Comparison of ENCODE assay signal across 2 cellular contexts in the genomic region with DNA sequence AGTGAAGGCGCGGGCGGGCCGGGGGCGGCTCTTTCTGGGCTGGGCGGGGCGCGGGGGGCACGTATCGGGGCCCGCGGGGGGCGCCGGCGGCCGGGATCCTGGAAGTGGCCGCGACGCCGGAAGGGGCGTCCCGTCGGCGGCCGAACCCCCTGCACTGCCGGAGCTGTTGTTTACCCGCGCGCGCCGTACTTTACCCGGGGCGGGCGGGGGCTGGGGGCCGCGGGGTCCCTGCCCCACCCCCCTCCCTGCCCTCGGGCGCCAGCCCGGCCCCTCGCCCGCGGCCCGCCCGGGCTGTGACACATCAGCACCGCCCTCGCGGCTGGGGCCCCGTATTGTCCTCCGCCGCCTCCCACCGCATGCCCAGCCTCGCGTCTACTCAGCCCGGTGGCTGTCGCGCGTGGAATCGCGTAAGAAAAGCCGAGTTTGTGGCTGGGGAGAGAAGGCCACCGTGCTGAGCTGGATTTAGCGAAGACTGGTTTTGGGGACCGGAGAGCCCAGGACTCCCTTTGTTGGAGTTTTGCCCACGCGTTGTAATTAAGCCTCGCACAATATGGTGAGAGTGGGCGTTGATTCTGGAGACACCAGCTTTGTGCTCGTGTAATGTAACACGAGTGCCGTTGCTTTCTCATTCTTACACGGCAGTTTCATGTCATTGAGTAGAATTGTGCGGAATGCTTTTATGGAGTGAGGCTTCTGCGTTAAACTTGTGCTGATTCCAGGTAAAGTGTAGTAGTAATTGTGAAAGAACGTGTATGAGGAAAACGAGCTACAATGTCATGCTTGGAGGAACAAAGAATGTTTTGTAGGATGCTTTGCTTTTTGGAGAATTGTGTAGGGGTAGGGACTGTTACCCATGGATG.
TF ChIP-seq lines count a peak whose summit lies in the region.

No MANE protein-coding gene starts in this region.

TF ChIP-seq in HEK293, 187 proteins besides CTCF, POLR2A, EP300 and RAD21 (continued from another document):
- TF ChIP-seq, protein P1, sequence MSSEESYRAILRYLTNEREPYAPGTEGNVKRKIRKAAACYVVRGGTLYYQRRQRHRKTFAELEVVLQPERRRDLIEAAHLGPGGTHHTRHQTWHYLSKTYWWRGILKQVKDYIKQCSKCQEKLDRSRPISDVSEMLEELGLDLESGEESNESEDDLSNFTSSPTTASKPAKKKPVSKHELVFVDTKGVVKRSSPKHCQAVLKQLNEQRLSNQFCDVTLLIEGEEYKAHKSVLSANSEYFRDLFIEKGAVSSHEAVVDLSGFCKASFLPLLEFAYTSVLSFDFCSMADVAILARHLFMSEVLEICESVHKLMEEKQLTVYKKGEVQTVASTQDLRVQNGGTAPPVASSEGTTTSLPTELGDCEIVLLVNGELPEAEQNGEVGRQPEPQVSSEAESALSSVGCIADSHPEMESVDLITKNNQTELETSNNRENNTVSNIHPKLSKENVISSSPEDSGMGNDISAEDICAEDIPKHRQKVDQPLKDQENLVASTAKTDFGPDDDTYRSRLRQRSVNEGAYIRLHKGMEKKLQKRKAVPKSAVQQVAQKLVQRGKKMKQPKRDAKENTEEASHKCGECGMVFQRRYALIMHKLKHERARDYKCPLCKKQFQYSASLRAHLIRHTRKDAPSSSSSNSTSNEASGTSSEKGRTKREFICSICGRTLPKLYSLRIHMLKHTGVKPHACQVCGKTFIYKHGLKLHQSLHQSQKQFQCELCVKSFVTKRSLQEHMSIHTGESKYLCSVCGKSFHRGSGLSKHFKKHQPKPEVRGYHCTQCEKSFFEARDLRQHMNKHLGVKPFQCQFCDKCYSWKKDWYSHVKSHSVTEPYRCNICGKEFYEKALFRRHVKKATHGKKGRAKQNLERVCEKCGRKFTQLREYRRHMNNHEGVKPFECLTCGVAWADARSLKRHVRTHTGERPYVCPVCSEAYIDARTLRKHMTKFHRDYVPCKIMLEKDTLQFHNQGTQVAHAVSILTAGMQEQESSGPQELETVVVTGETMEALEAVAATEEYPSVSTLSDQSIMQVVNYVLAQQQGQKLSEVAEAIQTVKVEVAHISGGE (tag by site-specific recombination; conservative IDR thresholded peaks at IDR 0.05; ENCODE audit: low read depth): peak; percentile 39; the same call in 1 of the 2 replicates
- no peak; the same call in 1 of the 2 replicates for TF ChIP-seq ZNF324 (tag by site-specific recombination; IDR thresholded peaks at IDR 0.05)
- TF ChIP-seq KLF1 (tag by site-specific recombination; IDR thresholded peaks at IDR 0.05): peak; percentile 59
- TF ChIP-seq ZNF660 (tag by site-specific recombination; IDR thresholded peaks at IDR 0.05): 0 out of 2 replicates have a peak, but pooled peaks have one; percentile 9
- TF ChIP-seq, protein P2, sequence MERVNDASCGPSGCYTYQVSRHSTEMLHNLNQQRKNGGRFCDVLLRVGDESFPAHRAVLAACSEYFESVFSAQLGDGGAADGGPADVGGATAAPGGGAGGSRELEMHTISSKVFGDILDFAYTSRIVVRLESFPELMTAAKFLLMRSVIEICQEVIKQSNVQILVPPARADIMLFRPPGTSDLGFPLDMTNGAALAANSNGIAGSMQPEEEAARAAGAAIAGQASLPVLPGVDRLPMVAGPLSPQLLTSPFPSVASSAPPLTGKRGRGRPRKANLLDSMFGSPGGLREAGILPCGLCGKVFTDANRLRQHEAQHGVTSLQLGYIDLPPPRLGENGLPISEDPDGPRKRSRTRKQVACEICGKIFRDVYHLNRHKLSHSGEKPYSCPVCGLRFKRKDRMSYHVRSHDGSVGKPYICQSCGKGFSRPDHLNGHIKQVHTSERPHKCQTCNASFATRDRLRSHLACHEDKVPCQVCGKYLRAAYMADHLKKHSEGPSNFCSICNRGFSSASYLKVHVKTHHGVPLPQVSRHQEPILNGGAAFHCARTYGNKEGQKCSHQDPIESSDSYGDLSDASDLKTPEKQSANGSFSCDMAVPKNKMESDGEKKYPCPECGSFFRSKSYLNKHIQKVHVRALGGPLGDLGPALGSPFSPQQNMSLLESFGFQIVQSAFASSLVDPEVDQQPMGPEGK (tag by site-specific recombination; IDR thresholded peaks at IDR 0.05): peak; percentile 15; the same call in 1 of the 2 replicates
- TF ChIP-seq, protein P3, sequence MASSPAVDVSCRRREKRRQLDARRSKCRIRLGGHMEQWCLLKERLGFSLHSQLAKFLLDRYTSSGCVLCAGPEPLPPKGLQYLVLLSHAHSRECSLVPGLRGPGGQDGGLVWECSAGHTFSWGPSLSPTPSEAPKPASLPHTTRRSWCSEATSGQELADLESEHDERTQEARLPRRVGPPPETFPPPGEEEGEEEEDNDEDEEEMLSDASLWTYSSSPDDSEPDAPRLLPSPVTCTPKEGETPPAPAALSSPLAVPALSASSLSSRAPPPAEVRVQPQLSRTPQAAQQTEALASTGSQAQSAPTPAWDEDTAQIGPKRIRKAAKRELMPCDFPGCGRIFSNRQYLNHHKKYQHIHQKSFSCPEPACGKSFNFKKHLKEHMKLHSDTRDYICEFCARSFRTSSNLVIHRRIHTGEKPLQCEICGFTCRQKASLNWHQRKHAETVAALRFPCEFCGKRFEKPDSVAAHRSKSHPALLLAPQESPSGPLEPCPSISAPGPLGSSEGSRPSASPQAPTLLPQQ (tag by site-specific recombination; IDR thresholded peaks at IDR 0.05): peak; percentile 40
- TF ChIP-seq TCF7L2 (IDR thresholded peaks at IDR 0.05; ENCODE audit: borderline replicate concordance, low read depth, low read length): no peak
- no peak for TF ChIP-seq ZNF561 (tag by site-specific recombination; IDR thresholded peaks at IDR 0.05; ENCODE audit: borderline replicate concordance)
- TF ChIP-seq ZBTB21 (tag by site-specific recombination; IDR thresholded peaks at IDR 0.05): no peak
- TF ChIP-seq, protein P4, sequence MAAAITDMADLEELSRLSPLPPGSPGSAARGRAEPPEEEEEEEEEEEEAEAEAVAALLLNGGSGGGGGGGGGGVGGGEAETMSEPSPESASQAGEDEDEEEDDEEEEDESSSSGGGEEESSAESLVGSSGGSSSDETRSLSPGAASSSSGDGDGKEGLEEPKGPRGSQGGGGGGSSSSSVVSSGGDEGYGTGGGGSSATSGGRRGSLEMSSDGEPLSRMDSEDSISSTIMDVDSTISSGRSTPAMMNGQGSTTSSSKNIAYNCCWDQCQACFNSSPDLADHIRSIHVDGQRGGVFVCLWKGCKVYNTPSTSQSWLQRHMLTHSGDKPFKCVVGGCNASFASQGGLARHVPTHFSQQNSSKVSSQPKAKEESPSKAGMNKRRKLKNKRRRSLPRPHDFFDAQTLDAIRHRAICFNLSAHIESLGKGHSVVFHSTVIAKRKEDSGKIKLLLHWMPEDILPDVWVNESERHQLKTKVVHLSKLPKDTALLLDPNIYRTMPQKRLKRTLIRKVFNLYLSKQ (tag by site-specific recombination; IDR thresholded peaks at IDR 0.05; ENCODE audit: borderline replicate concordance): no peak
- peak; percentile 98 for TF ChIP-seq EGR2 (tag by site-specific recombination; IDR thresholded peaks at IDR 0.05; ENCODE audit: low read depth)
- TF ChIP-seq ZSCAN30 (tag by site-specific recombination; IDR thresholded peaks at IDR 0.05): no peak
- no peak for TF ChIP-seq ZNF112 (tag by site-specific recombination; IDR thresholded peaks at IDR 0.05)

TF ChIP-seq in HepG2, 621 proteins besides CTCF, POLR2A, EP300 and RAD21 (continued from another document and continues in another):
- TF ChIP-seq, protein P5, sequence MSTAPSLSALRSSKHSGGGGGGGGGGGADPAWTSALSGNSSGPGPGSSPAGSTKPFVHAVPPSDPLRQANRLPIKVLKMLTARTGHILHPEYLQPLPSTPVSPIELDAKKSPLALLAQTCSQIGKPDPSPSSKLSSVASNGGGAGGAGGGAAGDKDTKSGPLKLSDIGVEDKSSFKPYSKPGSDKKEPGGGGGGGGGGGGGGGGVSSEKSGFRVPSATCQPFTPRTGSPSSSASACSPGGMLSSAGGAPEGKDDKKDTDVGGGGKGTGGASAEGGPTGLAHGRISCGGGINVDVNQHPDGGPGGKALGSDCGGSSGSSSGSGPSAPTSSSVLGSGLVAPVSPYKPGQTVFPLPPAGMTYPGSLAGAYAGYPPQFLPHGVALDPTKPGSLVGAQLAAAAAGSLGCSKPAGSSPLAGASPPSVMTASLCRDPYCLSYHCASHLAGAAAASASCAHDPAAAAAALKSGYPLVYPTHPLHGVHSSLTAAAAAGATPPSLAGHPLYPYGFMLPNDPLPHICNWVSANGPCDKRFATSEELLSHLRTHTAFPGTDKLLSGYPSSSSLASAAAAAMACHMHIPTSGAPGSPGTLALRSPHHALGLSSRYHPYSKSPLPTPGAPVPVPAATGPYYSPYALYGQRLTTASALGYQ (CRISPR knock-in tag; IDR thresholded peaks at IDR 0.05): no peak
- TF ChIP-seq HDAC6 (IDR thresholded peaks at IDR 0.05; ENCODE audit: low read depth, low read length): no peak
- TF ChIP-seq, protein P6, sequence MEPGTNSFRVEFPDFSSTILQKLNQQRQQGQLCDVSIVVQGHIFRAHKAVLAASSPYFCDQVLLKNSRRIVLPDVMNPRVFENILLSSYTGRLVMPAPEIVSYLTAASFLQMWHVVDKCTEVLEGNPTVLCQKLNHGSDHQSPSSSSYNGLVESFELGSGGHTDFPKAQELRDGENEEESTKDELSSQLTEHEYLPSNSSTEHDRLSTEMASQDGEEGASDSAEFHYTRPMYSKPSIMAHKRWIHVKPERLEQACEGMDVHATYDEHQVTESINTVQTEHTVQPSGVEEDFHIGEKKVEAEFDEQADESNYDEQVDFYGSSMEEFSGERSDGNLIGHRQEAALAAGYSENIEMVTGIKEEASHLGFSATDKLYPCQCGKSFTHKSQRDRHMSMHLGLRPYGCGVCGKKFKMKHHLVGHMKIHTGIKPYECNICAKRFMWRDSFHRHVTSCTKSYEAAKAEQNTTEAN (CRISPR knock-in tag; conservative IDR thresholded peaks at IDR 0.05): 0 out of 2 replicates have a peak, but pooled peaks have one; percentile 25
- TF ChIP-seq, protein P7, sequence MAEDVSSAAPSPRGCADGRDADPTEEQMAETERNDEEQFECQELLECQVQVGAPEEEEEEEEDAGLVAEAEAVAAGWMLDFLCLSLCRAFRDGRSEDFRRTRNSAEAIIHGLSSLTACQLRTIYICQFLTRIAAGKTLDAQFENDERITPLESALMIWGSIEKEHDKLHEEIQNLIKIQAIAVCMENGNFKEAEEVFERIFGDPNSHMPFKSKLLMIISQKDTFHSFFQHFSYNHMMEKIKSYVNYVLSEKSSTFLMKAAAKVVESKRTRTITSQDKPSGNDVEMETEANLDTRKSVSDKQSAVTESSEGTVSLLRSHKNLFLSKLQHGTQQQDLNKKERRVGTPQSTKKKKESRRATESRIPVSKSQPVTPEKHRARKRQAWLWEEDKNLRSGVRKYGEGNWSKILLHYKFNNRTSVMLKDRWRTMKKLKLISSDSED (CRISPR knock-in tag; IDR thresholded peaks at IDR 0.05): no peak
- peak; percentile 70; the same call in 1 of the 2 replicates for TF ChIP-seq ZNF160 (CRISPR knock-in tag; IDR thresholded peaks at IDR 0.05)
- TF ChIP-seq, protein P8, sequence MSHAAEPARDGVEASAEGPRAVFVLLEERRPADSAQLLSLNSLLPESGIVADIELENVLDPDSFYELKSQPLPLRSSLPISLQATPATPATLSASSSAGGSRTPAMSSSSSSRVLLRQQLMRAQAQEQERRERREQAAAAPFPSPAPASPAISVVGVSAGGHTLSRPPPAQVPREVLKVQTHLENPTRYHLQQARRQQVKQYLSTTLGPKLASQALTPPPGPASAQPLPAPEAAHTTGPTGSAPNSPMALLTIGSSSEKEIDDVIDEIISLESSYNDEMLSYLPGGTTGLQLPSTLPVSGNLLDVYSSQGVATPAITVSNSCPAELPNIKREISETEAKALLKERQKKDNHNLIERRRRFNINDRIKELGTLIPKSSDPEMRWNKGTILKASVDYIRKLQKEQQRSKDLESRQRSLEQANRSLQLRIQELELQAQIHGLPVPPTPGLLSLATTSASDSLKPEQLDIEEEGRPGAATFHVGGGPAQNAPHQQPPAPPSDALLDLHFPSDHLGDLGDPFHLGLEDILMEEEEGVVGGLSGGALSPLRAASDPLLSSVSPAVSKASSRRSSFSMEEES (CRISPR knock-in tag; IDR thresholded peaks at IDR 0.05): 0 out of 2 replicates have a peak, but pooled peaks have one; percentile 33
- TF ChIP-seq NR2F6 (IDR thresholded peaks at IDR 0.05): no peak
- no peak for TF ChIP-seq NR2F6 (CRISPR knock-in tag; IDR thresholded peaks at IDR 0.05)
- TF ChIP-seq, protein P9, sequence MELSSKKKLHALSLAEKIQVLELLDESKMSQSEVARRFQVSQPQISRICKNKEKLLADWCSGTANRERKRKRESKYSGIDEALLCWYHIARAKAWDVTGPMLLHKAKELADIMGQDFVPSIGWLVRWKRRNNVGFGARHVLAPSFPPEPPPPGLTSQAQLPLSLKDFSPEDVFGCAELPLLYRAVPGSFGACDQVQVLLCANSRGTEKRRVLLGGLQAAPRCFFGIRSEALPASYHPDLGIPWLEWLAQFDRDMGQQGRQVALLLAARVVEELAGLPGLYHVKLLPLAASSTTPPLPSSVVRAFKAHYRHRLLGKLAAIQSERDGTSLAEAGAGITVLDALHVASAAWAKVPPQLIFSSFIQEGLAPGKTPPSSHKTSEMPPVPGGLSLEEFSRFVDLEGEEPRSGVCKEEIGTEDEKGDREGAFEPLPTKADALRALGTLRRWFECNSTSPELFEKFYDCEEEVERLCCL (CRISPR knock-in tag; IDR thresholded peaks at IDR 0.05; ENCODE audit: borderline replicate concordance): no peak
- 0 out of 2 replicates have a peak, but pooled peaks have one; percentile 49 for TF ChIP-seq ZNF225 (CRISPR knock-in tag; IDR thresholded peaks at IDR 0.05)
- TF ChIP-seq ZNF761 (CRISPR knock-in tag; conservative IDR thresholded peaks at IDR 0.05): no peak; the same call in 1 of the 2 replicates
- peak; percentile 53; the same call in 1 of the 2 replicates for TF ChIP-seq ZNF670 (CRISPR knock-in tag; IDR thresholded peaks at IDR 0.05; ENCODE audit: borderline replicate concordance)
- TF ChIP-seq, protein P10, sequence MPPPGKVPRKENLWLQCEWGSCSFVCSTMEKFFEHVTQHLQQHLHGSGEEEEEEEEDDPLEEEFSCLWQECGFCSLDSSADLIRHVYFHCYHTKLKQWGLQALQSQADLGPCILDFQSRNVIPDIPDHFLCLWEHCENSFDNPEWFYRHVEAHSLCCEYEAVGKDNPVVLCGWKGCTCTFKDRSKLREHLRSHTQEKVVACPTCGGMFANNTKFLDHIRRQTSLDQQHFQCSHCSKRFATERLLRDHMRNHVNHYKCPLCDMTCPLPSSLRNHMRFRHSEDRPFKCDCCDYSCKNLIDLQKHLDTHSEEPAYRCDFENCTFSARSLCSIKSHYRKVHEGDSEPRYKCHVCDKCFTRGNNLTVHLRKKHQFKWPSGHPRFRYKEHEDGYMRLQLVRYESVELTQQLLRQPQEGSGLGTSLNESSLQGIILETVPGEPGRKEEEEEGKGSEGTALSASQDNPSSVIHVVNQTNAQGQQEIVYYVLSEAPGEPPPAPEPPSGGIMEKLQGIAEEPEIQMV (CRISPR knock-in tag; IDR thresholded peaks at IDR 0.05; ENCODE audit: low read depth): no peak
- peak; percentile 60; the same call in 1 of the 2 replicates for TF ChIP-seq HNF4G (IDR thresholded peaks at IDR 0.05; ENCODE audit: borderline replicate concordance, low read depth, low read length)
- TF ChIP-seq HNF4G (CRISPR knock-in tag; IDR thresholded peaks at IDR 0.05; ENCODE audit: borderline replicate concordance, low read depth): 0 out of 2 replicates have a peak, but pooled peaks have one; percentile 42
- TF ChIP-seq PHF8 (CRISPR knock-in tag; IDR thresholded peaks at IDR 0.05): peak; percentile 70
- no peak for TF ChIP-seq SP1 (IDR thresholded peaks at IDR 0.05)
- TF ChIP-seq SP1 (CRISPR knock-in tag; IDR thresholded peaks at IDR 0.05): peak; percentile 42; the same call in 1 of the 2 replicates
- TF ChIP-seq THAP11 (CRISPR knock-in tag; IDR thresholded peaks at IDR 0.05): peak; percentile 8; the same call in 1 of the 2 replicates
